10 cellular contexts compared by ENCODE assay signal in the genomic region with DNA sequence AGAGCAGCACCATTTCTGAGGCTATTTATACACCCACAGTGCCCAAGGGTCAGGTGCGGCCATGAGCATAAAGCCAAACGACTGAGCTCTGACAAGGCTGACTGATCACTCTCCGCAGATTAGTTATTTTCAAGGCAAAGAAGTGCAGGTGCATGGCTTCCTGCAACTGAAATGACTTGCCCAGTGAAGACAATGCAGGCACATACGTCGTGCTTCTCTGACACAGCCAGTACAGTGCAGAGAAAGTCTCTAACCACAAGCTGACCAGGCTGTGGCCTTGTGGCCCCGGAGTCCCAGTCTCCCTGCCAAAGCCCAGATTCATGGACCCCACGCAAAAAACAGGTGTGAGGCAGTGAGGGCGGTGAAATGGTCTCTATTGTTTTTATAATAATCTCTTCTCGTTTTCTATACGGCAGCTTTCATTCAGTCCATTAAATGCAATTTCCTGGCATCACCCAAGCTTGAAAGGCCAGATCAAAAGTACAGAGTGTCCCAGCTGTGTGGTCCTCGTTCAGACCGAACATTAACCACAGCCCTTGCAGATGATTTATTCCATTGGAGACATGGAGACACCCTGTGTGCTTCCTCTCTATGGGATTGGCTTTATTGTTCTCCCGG.
A peak's percentile ranks its signal among the peaks of the same experiment; 100 is the strongest.
DNase-seq lines count a peak whose midpoint lies in the region; ATAC-seq, FAIRE-seq and TF ChIP-seq lines count a peak whose summit lies in the region.
"Had no signal": no experiment of that assay in that cellular context is flagged by ENCODE, and none has a peak within 500 bp of the region (broad histone marks: within the 10 kb centered on the region; RNA-seq: fewer than 3 reads in every experiment).

No MANE protein-coding gene starts in this region.

- no peak overlapping the region for H2BK5ac ChIP-seq in H1 (ENCODE audit: low read depth, low read length)

- H3K27ac ChIP-seq in H1 (ENCODE audit: low read depth, low read length) (no peak overlapping the region), PC-9 (no peak overlapping the region), ovary (no peak overlapping the region), prostate gland (no peak overlapping the region)
- H3K27ac ChIP-seq: cardiac muscle cell, thyroid gland had no signal

- 88% methylated on average over 13 of the region's 13 CpGs; no CpG with 5 or more reads in 1 of the 2 experiments for WGBS in H1 (ENCODE audit: extremely low coverage in 1 of 2, insufficient coverage in 1 of 2, insufficient read length in 1 of 2, insufficient replicate concordance in 2 of 2, low coverage in 1 of 2, low lambda C conversion rate in 2 of 2, missing lambda C conversion rate in 1 of 2), 2 experiments
- 73 to 86% (median 81%) methylated on average over 13 of the region's 13 CpGs for WGBS in ovary, 3 donors
- WGBS in prostate gland, result 49% methylated on average over 13 of the region's 13 CpGs

- peak overlapping the region; percentile 67 for H4K91ac ChIP-seq in H1 (replicated peaks; ENCODE audit: insufficient read length, low read length)

- H4K20me1 ChIP-seq in H1 (replicated peaks in 1 of 2; ENCODE audit: control insufficient read depth in 1 of 2, insufficient read depth in 2 of 2, low read length in 2 of 2) (no peaks in the 10 kb centered on the region), PC-9 (ENCODE audit: insufficient read depth) (no peaks in the 10 kb centered on the region)

- H3K9me2 ChIP-seq in PC-9 (ENCODE audit: insufficient read depth), result no peaks in the 10 kb centered on the region

- H3K79me2 ChIP-seq in H1 (ENCODE audit: control insufficient read depth in 1 of 2, insufficient read depth in 2 of 2, low read length in 2 of 2), result no peaks in the 10 kb centered on the region
- no peaks in the 10 kb centered on the region for H3K79me2 ChIP-seq in PC-9 (ENCODE audit: low read depth)

- no peak overlapping the region for H2BK20ac ChIP-seq in H1 (ENCODE audit: low read length)

- H3F3A ChIP-seq in PC-9 (ENCODE audit: insufficient read depth, low read depth), result no peaks in the 10 kb centered on the region

- no peak for TF ChIP-seq POLR2A in H1 (IDR thresholded peaks at IDR 0.05; ENCODE audit: control extremely low read depth in 1 of 2, low read depth in 2 of 2, low read length in 2 of 2)
- no peak for TF ChIP-seq POLR2A in ovary (IDR thresholded peaks at IDR 0.05)
- TF ChIP-seq POLR2A in prostate gland (IDR thresholded peaks at IDR 0.05), result no peak

- peak overlapping the region; percentile 19; the same call in 1 of the 2 replicates for H3K18ac ChIP-seq in H1 (ENCODE audit: extremely low read depth, low read length)

- no TSS peak for BruUV-seq in PC-9 (replicated peaks; lab: Mats Ljungman, UMichigan)

- H2AFZ ChIP-seq in H1 (ENCODE audit: low read length) (no peak overlapping the region), PC-9 (no peak overlapping the region)

- TF ChIP-seq CTCF in GM10266 (IDR thresholded peaks at IDR 0.05; ENCODE audit: control insufficient read depth, insufficient read depth, low read depth, missing control alignments) (no peak), H1 (IDR thresholded peaks at IDR 0.05; ENCODE audit: control extremely low read depth in 1 of 3, insufficient read depth in 1 of 3, low read depth in 1 of 3, low read length in 3 of 3) (no peak), PC-9 (conservative IDR thresholded peaks at IDR 0.05) (no peak), ovary (IDR thresholded peaks at IDR 0.05) (no peak), prostate gland (IDR thresholded peaks at IDR 0.05) (no peak)

- ATAC-seq in GM19468 (IDR thresholded peaks at IDR 0.05; ENCODE audit: extremely low read depth, unreplicated experiment) (peak; percentile 94), HG03378 (IDR thresholded peaks at IDR 0.05; ENCODE audit: unreplicated experiment) (peak; percentile 91)

- H3K23ac ChIP-seq in H1 (ENCODE audit: insufficient read length), result no peak overlapping the region

- no peak overlapping the region for H4K8ac ChIP-seq in H1 (ENCODE audit: extremely low read depth, insufficient read depth, low read length)

- no peak for TF ChIP-seq EP300 in H1 (IDR thresholded peaks at IDR 0.05; ENCODE audit: borderline replicate concordance in 1 of 2, low read depth in 2 of 2, low read length in 2 of 2)
- TF ChIP-seq EP300 in ovary (IDR thresholded peaks at IDR 0.05), result no peak

- no peak overlapping the region for H3K9ac ChIP-seq in H1 (replicated peaks in 1 of 4; ENCODE audit: extremely low read depth in 1 of 4, low read depth in 3 of 4, low read length in 3 of 4)

- no peak overlapping the region for H3K4me3 ChIP-seq in H1 (ENCODE audit: extremely low read depth in 1 of 4, insufficient read depth in 2 of 4, low read depth in 3 of 4, low read length in 4 of 4)
- H3K4me3 ChIP-seq in PC-9, result no peak overlapping the region
- H3K4me3 ChIP-seq in ovary, result no peak overlapping the region
- no peak overlapping the region for H3K4me3 ChIP-seq in prostate gland
- H3K4me3 ChIP-seq: cardiac muscle cell, thyroid gland had no signal

- H3K56ac ChIP-seq in H1 (replicated peaks; ENCODE audit: insufficient read length, low read depth, low read length), result no peak overlapping the region

- no peak for FAIRE-seq in H1 (lab: Jason Lieb, UNC)

- H2BK15ac ChIP-seq in H1 (ENCODE audit: low read length), result no peak overlapping the region

- H3K14ac ChIP-seq in H1 (ENCODE audit: insufficient read length), result no peak overlapping the region

- no peak overlapping the region for H2BK120ac ChIP-seq in H1 (replicated peaks; ENCODE audit: low read depth, low read length)

- no peaks in the 10 kb centered on the region for H3K79me1 ChIP-seq in H1 (ENCODE audit: low read depth, low read length)

- peak overlapping the region; percentile 55; the same call in 1 of the 2 replicates for H2BK12ac ChIP-seq in H1 (ENCODE audit: low read depth, low read length)

- no peak overlapping the region for H3K4me2 ChIP-seq in H1 (ENCODE audit: insufficient read depth in 1 of 2, low read depth in 2 of 2, low read length in 2 of 2)
- no peak overlapping the region for H3K4me2 ChIP-seq in PC-9

- no peak overlapping the region for H4K5ac ChIP-seq in H1 (ENCODE audit: insufficient read length, low read depth, low read length)

- peak; percentile 65 for DNase-seq in GM10266 (ENCODE audit: extremely low spot score)
- DNase-seq in H1 (ENCODE audit: low read depth in 1 of 2, low spot score in 2 of 2), result no peak
- DNase-seq in cerebellar nuclear complex (lab: John Stamatoyannopoulos, UW), result no peak
- DNase-seq in PC-9, result no peak
- DNase-seq in ovary, result no peak
- no peak for DNase-seq in prostate gland (ENCODE audit: low spot score)
- DNase-seq: thyroid gland had no signal

- H3K9me3 ChIP-seq in H1 (ENCODE audit: insufficient read depth in 2 of 2, low read depth in 1 of 2, low read length in 1 of 2), result no peaks in the 10 kb centered on the region
- H3K9me3 ChIP-seq in PC-9 (ENCODE audit: insufficient read depth, low read depth), result no peaks in the 10 kb centered on the region
- no peaks in the 10 kb centered on the region for H3K9me3 ChIP-seq in ovary
- no peaks in the 10 kb centered on the region for H3K9me3 ChIP-seq in prostate gland
- H3K9me3 ChIP-seq: thyroid gland had no signal

- H3K4me1 ChIP-seq in H1 (replicated peaks in 1 of 4; ENCODE audit: control insufficient read depth in 3 of 4, insufficient read depth in 4 of 4, low read length in 3 of 4) (peaks cover 0 to 5% (median 2%) of the 10 kb centered on the region in 4 experiments; a peak in 2 of 7 replicates), PC-9 (replicated peaks; ENCODE audit: insufficient read depth) (no peaks in the 10 kb centered on the region), ovary (ENCODE audit: insufficient read depth) (peaks cover 2% of the 10 kb centered on the region), prostate gland (replicated peaks) (no peaks in the 10 kb centered on the region)
- H3K4me1 ChIP-seq: thyroid gland had no signal

- H3K23me2 ChIP-seq in H1 (ENCODE audit: low read depth, low read length), result no peaks in the 10 kb centered on the region

- intact Hi-C loops in PC-9 (cut with micrococcal nuclease; ENCODE audit: unreplicated experiment), result no loop called here
- intact Hi-C loops in ovary (cut with DNase I), result loop anchor here in 1 of 4 donors (10.0 kb wide), 1 partner anchor 450 kb away; a partner anchor contains a TSS
- intact Hi-C loops in prostate gland (cut with DNase I), result no loop called here

- no peak overlapping the region for H3K4ac ChIP-seq in H1 (replicated peaks; ENCODE audit: insufficient read length, low read depth, low read length)

- H3K36me3 ChIP-seq in H1 (ENCODE audit: control insufficient read depth in 2 of 4, insufficient read depth in 4 of 4, low read length in 3 of 4), result no peaks in the 10 kb centered on the region
- H3K36me3 ChIP-seq in PC-9 (ENCODE audit: low read depth), result no peaks in the 10 kb centered on the region
- no peaks in the 10 kb centered on the region for H3K36me3 ChIP-seq in ovary
- no peaks in the 10 kb centered on the region for H3K36me3 ChIP-seq in prostate gland
- H3K36me3 ChIP-seq: cardiac muscle cell, thyroid gland had no signal

- POLR2A ChIA-PET in H1 (lab: Charles Lee; ENCODE audit: partially characterized antibody), result interaction anchor here (1.3 kb wide), 1 partner anchor 446 kb away, joined by 3 read pairs; a partner anchor contains a TSS
- POLR2A ChIA-PET in PC-9 (lab: Charles Lee; ENCODE audit: unreplicated experiment), result no interaction called here

- no peak overlapping the region for H2AK5ac ChIP-seq in H1 (ENCODE audit: low read depth, low read length)

- H3K27me3 ChIP-seq in H1 (replicated peaks in 1 of 4; ENCODE audit: control insufficient read depth in 3 of 4, extremely low read depth in 1 of 4, insufficient read depth in 3 of 4, low read length in 3 of 4), result no peaks in the 10 kb centered on the region
- peaks cover 13% of the 10 kb centered on the region; the same call in 1 of the 2 replicates for H3K27me3 ChIP-seq in PC-9 (ENCODE audit: insufficient read depth, low read depth)
- no peaks in the 10 kb centered on the region for H3K27me3 ChIP-seq in ovary
- no peaks in the 10 kb centered on the region for H3K27me3 ChIP-seq in prostate gland (replicated peaks; ENCODE audit: insufficient read depth)
- H3K27me3 ChIP-seq: cardiac muscle cell, thyroid gland had no signal

- TF ChIP-seq RAD21 in H1 (IDR thresholded peaks at IDR 0.05 in 1 of 2, conservative IDR thresholded peaks at IDR 0.05 in 1 of 2; ENCODE audit: low read depth in 2 of 2, low read length in 2 of 2), result no peak

- CTCF ChIA-PET in H1 (lab: Charles Lee; ENCODE audit: partially characterized antibody), result interaction anchor here (0.5 to 0.8 kb wide), 2 partner anchors 130 to 241 kb away, joined by 3 read pairs; no protein-coding TSS in a partner anchor
- CTCF ChIA-PET in PC-9 (lab: Charles Lee), result no interaction called here

TF ChIP-seq in H1, 55 proteins besides CTCF, POLR2A, EP300 and RAD21 (continues in another document):
- TF ChIP-seq CBX8 (IDR thresholded peaks at IDR 0.05; ENCODE audit: borderline replicate concordance, low read depth, low read length) (no peak), TAF7 (optimal IDR thresholded peaks at IDR 0.05; ENCODE audit: borderline replicate concordance, low read depth, low read length) (no peak), HDAC2 (IDR thresholded peaks at IDR 0.05; ENCODE audit: borderline replicate concordance in 1 of 2, low read depth in 2 of 2, low read length in 2 of 2) (no peak), POU5F1 (IDR thresholded peaks at IDR 0.05; ENCODE audit: low read depth, low read length) (no peak), SP2 (IDR thresholded peaks at IDR 0.05; ENCODE audit: low read length) (no peak), CREB1 (IDR thresholded peaks at IDR 0.05) (no peak)
